ENCODE assay signal across 8 cellular contexts in genomic region chr3:49133226-49133951, GRCh38.
DNase-seq lines count a peak whose midpoint lies in the region; TF ChIP-seq lines count a peak whose summit lies in the region.

No MANE protein-coding gene starts in this region.

- H3K27me3 ChIP-seq in brain microvascular endothelial cell (replicated peaks): no peaks in the 10 kb centered on the region
- no peaks in the 10 kb centered on the region for H3K27me3 ChIP-seq in iPS DF 6.9 (ENCODE audit: control insufficient read depth, insufficient read depth, low read length)
- no peaks in the 10 kb centered on the region for H3K27me3 ChIP-seq in rectal smooth muscle tissue (ENCODE audit: control insufficient read depth, insufficient read depth, low read length)

- in situ Hi-C loops in brain microvascular endothelial cell (cut with HindIII; ENCODE audit: low pct_ligation_motif_present, low sequenced_read_pairs): no loop called here

- H3K9me3 ChIP-seq in ES-I3 (ENCODE audit: control insufficient read depth, insufficient read depth, low read length) (no peaks in the 10 kb centered on the region), iPS DF 6.9 (ENCODE audit: control insufficient read depth, insufficient read depth, low read length) (no peaks in the 10 kb centered on the region)

- H3K36me3 ChIP-seq in ES-I3 (ENCODE audit: insufficient read depth, low read length) (no peaks in the 10 kb centered on the region), brain microvascular endothelial cell (replicated peaks) (peaks cover 28% of the 10 kb centered on the region), iPS DF 6.9 (ENCODE audit: control insufficient read depth, insufficient read depth, low read length) (peaks cover under 1% of the 10 kb centered on the region; the same call in 1 of the 2 replicates), rectal smooth muscle tissue (ENCODE audit: control insufficient read depth, insufficient read depth, low read length) (peaks cover 2% of the 10 kb centered on the region)

- H3K4me1 ChIP-seq in ES-I3 (ENCODE audit: insufficient read depth, low read length) (peaks cover 4% of the 10 kb centered on the region), iPS DF 6.9 (ENCODE audit: control insufficient read depth, insufficient read depth, low read length) (0 out of 2 replicates have a peak, but pooled peaks cover 4% of the 10 kb centered on the region), rectal smooth muscle tissue (ENCODE audit: control insufficient read depth, insufficient read depth, low read length) (peaks cover 12% of the 10 kb centered on the region)

- H3K4me3 ChIP-seq in brain microvascular endothelial cell (ENCODE audit: low read depth, low read length) (peak overlapping the region; percentile 84), iPS DF 6.9 (ENCODE audit: low read length) (peak overlapping the region; percentile 73; the same call in 1 of the 2 replicates), rectal smooth muscle tissue (ENCODE audit: low read length) (peak overlapping the region; percentile 88)

- no CpG with 5 or more reads among the region's 30 CpGs for WGBS in iPS DF 6.9 (ENCODE audit: insufficient coverage, insufficient read length)

- peak; percentile 41 for DNase-seq in NCI-H2171 (lab: John Stamatoyannopoulos, UW)
- peak; percentile 85 for DNase-seq in brain microvascular endothelial cell
- DNase-seq in iPS DF 6.9 (ENCODE audit: low read depth, low spot score): peak; percentile 70
- no peak for DNase-seq in stimulated activated CD4-positive, alpha-beta T cell treated with anti-CD3 and anti-CD28 coated beads, Interleukin-2, amount 100 ng/mL, for 48 hours
- DNase-seq in NAMALWA (ENCODE audit: low spot score): no peak
- DNase-seq in stimulated activated CD4-positive, alpha-beta T cell treated with anti-CD3 and anti-CD28 coated beads, Interleukin-4, amount 100 ng/mL, for 24 hours: no peak

- H3K9ac ChIP-seq in ES-I3 (ENCODE audit: low read depth, low read length): peak overlapping the region; percentile 91
- H3K9ac ChIP-seq in rectal smooth muscle tissue (ENCODE audit: low read length): peak overlapping the region; percentile 32

- H3K27ac ChIP-seq in brain microvascular endothelial cell (peak overlapping the region; percentile 72), iPS DF 6.9 (ENCODE audit: low read length) (no peak overlapping the region), rectal smooth muscle tissue (ENCODE audit: low read depth, low read length) (peak overlapping the region; percentile 91)

- TF ChIP-seq CTCF in brain microvascular endothelial cell (IDR thresholded peaks at IDR 0.05; ENCODE audit: low read depth, low read length, missing control alignments): no peak

Comparison
In these comparisons a context has a peak if more than half of its experiments do, and no peak if none do; other contexts are left out.
1. DNase-seq: peak in NCI-H2171 (single experiment), brain microvascular endothelial cell (single experiment) and iPS DF 6.9 (single experiment); none in stimulated activated CD4-positive, alpha-beta T cell treated with anti-CD3 and anti-CD28 coated beads, Interleukin-2, amount 100 ng/mL, for 48 hours (0 of 2), NAMALWA (single experiment) and stimulated activated CD4-positive, alpha-beta T cell treated with anti-CD3 and anti-CD28 coated beads, Interleukin-4, amount 100 ng/mL, for 24 hours (single experiment).
2. Peak in every context shown above with its lines, with median percentiles within 50 percentile points of each other: H3K4me3 ChIP-seq.